ENCODE assay signal across 23 cellular contexts in the genomic region with DNA sequence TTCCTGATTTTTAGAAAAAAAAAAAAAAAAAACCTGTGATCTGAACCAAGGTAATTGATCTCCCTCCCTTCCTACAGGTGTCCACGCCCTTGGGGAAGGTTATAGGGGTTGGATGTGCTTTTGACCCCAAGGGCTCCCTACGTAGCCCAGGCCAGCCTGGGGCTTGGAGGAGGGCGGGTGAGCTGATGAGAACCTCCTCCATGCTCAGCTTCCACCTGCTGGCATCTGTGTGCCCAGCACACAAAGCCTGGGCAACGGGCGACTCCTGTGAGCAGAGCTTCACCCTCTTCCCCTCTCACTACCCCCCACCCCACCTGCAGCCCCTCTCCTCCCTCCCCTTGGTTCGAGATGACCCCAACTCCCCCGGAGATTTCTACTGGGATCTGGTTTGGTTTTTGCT. TPM values are rescaled to one million over a fixed set of nuclear protein-coding genes. Genes with fewer than 3 reads are reported as not detected.
"Had no signal": no experiment of that assay in that cellular context is flagged by ENCODE, and none has a peak within 500 bp of the region (broad histone marks: within the 10 kb centered on the region; RNA-seq: fewer than 3 reads in every experiment).

No MANE protein-coding gene starts in this region.

- H3K27me3 Mint-ChIP-seq: stimulated activated naive B cell treated with anti-CD40 and anti-IgM and Interleukin-4, amounts not matched to agents 10 μg/mL and 1 μg/mL and 100 μg/mL, for 72 hours had no signal

- H3K27me3 ChIP-seq: ascending aorta, right lobe of liver, thyroid gland had no signal

- ATAC-seq: activated T-cell treated with anti-CD3 and anti-CD28 coated beads, Interleukin-2, amount 50 U/mL, for 4 hours; left lung; right lobe of liver; stimulated activated naive B cell treated with anti-CD40 and anti-IgM and Interleukin-4, amounts not matched to agents 10 μg/mL and 1 μg/mL and 100 μg/mL, for 72 hours had no signal

- H3K4me3 ChIP-seq: ascending aorta, coronary artery, left lung, right lobe of liver, thyroid gland had no signal

- DNase-seq: activated CD4-positive, alpha-beta T cell treated with anti-CD3 and anti-CD28 coated beads, Interleukin-2, amount 10 ng/mL, durations not matched to agents 24 days and 14 days; activated CD8-positive, alpha-beta memory T cell treated with anti-CD3 and anti-CD28 coated beads, Interleukin-2, amount 50 U/mL, for 4 hours; activated effector memory CD4-positive, alpha-beta T cell treated with Interleukin-2 at 50 U/mL for 16 hours; activated naive CD4-positive, alpha-beta T cell treated with anti-CD3 and anti-CD28 coated beads, Interleukin-2, amount 50 U/mL, for 16 hours; activated T-cell treated with anti-CD3 and anti-CD28 coated beads, Interleukin-2, amount 50 U/mL, for 4 hours; foreskin melanocyte; glutamatergic neuron; kidney; left lung; midbrain; right lobe of liver; small intestine; stimulated activated CD4-positive, alpha-beta T cell treated with anti-CD3 and anti-CD28 coated beads, Interleukin-4, amount 100 ng/mL, for 24 hours; stimulated activated naive B cell treated with anti-CD40 and anti-IgM and Interleukin-4, amounts not matched to agents 10 μg/mL and 1 μg/mL and 100 μg/mL, for 72 hours; T1000; thyroid gland had no signal

- H3K9me3 Mint-ChIP-seq: activated CD4-positive, alpha-beta T cell treated with anti-CD3 and anti-CD28 coated beads, Interleukin-2, amount 10 ng/mL, durations not matched to agents 24 days and 14 days; central memory CD8-positive, alpha-beta T cell; stimulated activated naive B cell treated with anti-CD40 and anti-IgM and Interleukin-4, amounts not matched to agents 10 μg/mL and 1 μg/mL and 100 μg/mL, for 72 hours had no signal

- H3K36me3 ChIP-seq: ascending aorta, left lung, right lobe of liver, thyroid gland had no signal

- H3K27ac Mint-ChIP-seq: activated CD4-positive, alpha-beta T cell treated with anti-CD3 and anti-CD28 coated beads, Interleukin-2, amount 10 ng/mL, durations not matched to agents 24 days and 14 days had no signal

- H3K9me3 ChIP-seq: ascending aorta, left lung, right lobe of liver, thyroid gland had no signal

- H3K4me3 Mint-ChIP-seq: activated CD4-positive, alpha-beta T cell treated with anti-CD3 and anti-CD28 coated beads, Interleukin-2, amount 10 ng/mL, durations not matched to agents 24 days and 14 days; activated T-cell treated with anti-CD3 and anti-CD28 coated beads, Interleukin-2, amount 50 U/mL, for 4 hours; central memory CD8-positive, alpha-beta T cell; neural crest cell; stimulated activated naive B cell treated with anti-CD40 and anti-IgM and Interleukin-4, amounts not matched to agents 10 μg/mL and 1 μg/mL and 100 μg/mL, for 72 hours had no signal

- H3K27ac ChIP-seq: ascending aorta, coronary artery, left lung, right lobe of liver, thyroid gland had no signal

- H3K4me1 ChIP-seq: right lobe of liver, thyroid gland had no signal

RNA-seq across cellular contexts. Expression of a gene that starts 59.5 kb away (rescaled TPM):
- total RNA-seq: activated T-cell treated with anti-CD3 and anti-CD28 coated beads, Interleukin-2, amount 50 U/mL, for 4 hours; ascending aorta; lung microvascular endothelial cell; myocyte; osteocyte had no signal
